ENCODE assay signal across 1 cellular context in genomic region chr10:26780793-26781601, GRCh38.
TF ChIP-seq lines count a peak whose summit lies in the region.

No MANE protein-coding gene starts in this region.

TF ChIP-seq in GM12878, 131 proteins besides CTCF, POLR2A, EP300 and RAD21 (continued from another document and continues in another):
- TF ChIP-seq ZBTB40 (IDR thresholded peaks at IDR 0.05; ENCODE audit: borderline replicate concordance) (no peak), ZBTB4 (CRISPR knock-in tag; IDR thresholded peaks at IDR 0.05) (no peak), PAX5 (IDR thresholded peaks at IDR 0.05; ENCODE audit: borderline replicate concordance, low read depth, low read length) (no peak), EED (IDR thresholded peaks at IDR 0.05; ENCODE audit: low read depth) (peak; percentile 18; the same call in 1 of the 2 replicates), TCF3 (IDR thresholded peaks at IDR 0.05; ENCODE audit: borderline replicate concordance, insufficient read depth, low read depth, low read length) (no peak), HDAC6 (IDR thresholded peaks at IDR 0.05; ENCODE audit: unreplicated experiment) (no peak), NRF1 (conservative IDR thresholded peaks at IDR 0.05; ENCODE audit: low read depth, low read length) (no peak), CREB1 (IDR thresholded peaks at IDR 0.05; ENCODE audit: low read depth) (no peak), FOXK2 (IDR thresholded peaks at IDR 0.05) (no peak), PAX8 (IDR thresholded peaks at IDR 0.05) (no peak), E2F8 (IDR thresholded peaks at IDR 0.05; ENCODE audit: low read depth, partially characterized antibody) (no peak), BMI1 (IDR thresholded peaks at IDR 0.05; ENCODE audit: borderline replicate concordance) (no peak), NFXL1 (IDR thresholded peaks at IDR 0.05; ENCODE audit: borderline replicate concordance) (no peak), CBX3 (IDR thresholded peaks at IDR 0.05; ENCODE audit: borderline replicate concordance, low read depth) (no peak), DPF2 (IDR thresholded peaks at IDR 0.05) (0 out of 2 replicates have a peak, but pooled peaks have one; percentile 27), NFIC (IDR thresholded peaks at IDR 0.05; ENCODE audit: low read depth, low read length) (peak; percentile 18; the same call in 1 of the 2 replicates), ZNF24 (IDR thresholded peaks at IDR 0.05) (no peak), MAX (IDR thresholded peaks at IDR 0.05; ENCODE audit: low read depth, low read length) (no peak), IRF5 (IDR thresholded peaks at IDR 0.05; ENCODE audit: borderline replicate concordance) (no peak), CEBPB (IDR thresholded peaks at IDR 0.05; ENCODE audit: borderline replicate concordance in 1 of 2, low read depth in 2 of 2, low read length in 2 of 2) (no peak), IKZF1 (conservative IDR thresholded peaks at IDR 0.05) (peak; percentile 45), BCL3 (IDR thresholded peaks at IDR 0.05; ENCODE audit: borderline replicate concordance, insufficient read depth, low read depth, low read length, poor library complexity, severe bottlenecking) (no peak), RFX5 (IDR thresholded peaks at IDR 0.05; ENCODE audit: low read depth, low read length) (no peak), CREM (IDR thresholded peaks at IDR 0.05; ENCODE audit: low read depth) (peak; percentile 39; the same call in 1 of the 2 replicates), RBBP5 (conservative IDR thresholded peaks at IDR 0.05) (no peak), LARP7 (IDR thresholded peaks at IDR 0.05) (no peak), CEBPZ (IDR thresholded peaks at IDR 0.05; ENCODE audit: low read depth, low read length) (no peak), MYC (IDR thresholded peaks at IDR 0.05; ENCODE audit: insufficient read depth, insufficient read length, insufficient replicate concordance, low read length, severe bottlenecking) (no peak), ATF7 (IDR thresholded peaks at IDR 0.05; ENCODE audit: low read depth) (0 out of 2 replicates have a peak, but pooled peaks have one; percentile 9), E4F1 (IDR thresholded peaks at IDR 0.05; ENCODE audit: borderline replicate concordance, partially characterized antibody) (no peak), FOS (IDR thresholded peaks at IDR 0.05; ENCODE audit: borderline replicate concordance, extremely low read depth, insufficient read length) (no peak), ETV6 (conservative IDR thresholded peaks at IDR 0.05 in 1 of 2, IDR thresholded peaks at IDR 0.05 in 1 of 2; ENCODE audit: borderline replicate concordance in 1 of 2, low read depth in 1 of 2) (no peak), JUNB (IDR thresholded peaks at IDR 0.05) (peak; percentile 62), YY1 (IDR thresholded peaks at IDR 0.05; ENCODE audit: low read depth, low read length) (no peak), ZSCAN29 (IDR thresholded peaks at IDR 0.05) (no peak), EGR1 (IDR thresholded peaks at IDR 0.05; ENCODE audit: borderline replicate concordance in 1 of 2, low read depth in 2 of 2, low read length in 2 of 2) (no peak), SIN3A (IDR thresholded peaks at IDR 0.05; ENCODE audit: low read depth, low read length) (no peak), HCFC1 (IDR thresholded peaks at IDR 0.05; ENCODE audit: low read length) (no peak), POU2F2 (IDR thresholded peaks at IDR 0.05; ENCODE audit: borderline replicate concordance, low read depth, low read length) (no peak), SREBF1 (IDR thresholded peaks at IDR 0.05; ENCODE audit: low read length) (no peak), SRF (IDR thresholded peaks at IDR 0.05; ENCODE audit: low read depth in 2 of 2, low read length in 2 of 2) (no peak), SUPT20H (IDR thresholded peaks at IDR 0.05; ENCODE audit: borderline replicate concordance, control insufficient read depth, low read depth, low read length) (no peak)
